In genomic region chr1:200896571-200897187, GRCh38 we compare ENCODE assay signal across 11 cellular contexts. TPM values are rescaled to one million over a fixed set of nuclear protein-coding genes. Genes with fewer than 3 reads are reported as not detected.
A peak's percentile ranks its signal among the peaks of the same experiment; 100 is the strongest.
DNase-seq lines count a peak whose midpoint lies in the region; ATAC-seq, FAIRE-seq and TF ChIP-seq lines count a peak whose summit lies in the region.
"Had no signal": no experiment of that assay in that cellular context is flagged by ENCODE, and none has a peak within 500 bp of the region (broad histone marks: within the 10 kb centered on the region; RNA-seq: fewer than 3 reads in every experiment).

No MANE protein-coding gene starts in this region.

- H3K18ac ChIP-seq in neuronal stem cell (ENCODE audit: low read length) = peak overlapping the region; percentile 31

- H2AK5ac ChIP-seq in neuronal stem cell (ENCODE audit: low read depth, low read length) = peak overlapping the region; percentile 40

- peak overlapping the region; percentile 16 for H2BK5ac ChIP-seq in neuronal stem cell (ENCODE audit: low read length)

- no peak overlapping the region for H3K4me3 ChIP-seq in neuronal stem cell (ENCODE audit: low read length in 2 of 2)

- no peak for TF ChIP-seq POLR2A in GM12891 (IDR thresholded peaks at IDR 0.05; ENCODE audit: low read depth, low read length)
- no peak for TF ChIP-seq POLR2A in GM12892 (IDR thresholded peaks at IDR 0.05; ENCODE audit: low read depth, low read length)

- H3K9me3 ChIP-seq in neuronal stem cell (replicated peaks in 1 of 2; ENCODE audit: control insufficient read depth in 2 of 2, insufficient read depth in 1 of 2, low read depth in 1 of 2, low read length in 2 of 2) = no peaks in the 10 kb centered on the region

- H3K79me1 ChIP-seq in neuronal stem cell (ENCODE audit: low read depth, low read length) = peaks cover 15% of the 10 kb centered on the region

- H3K14ac ChIP-seq in neuronal stem cell (ENCODE audit: low read length) = peak overlapping the region; percentile 4

- no peak overlapping the region for H4K91ac ChIP-seq in neuronal stem cell (ENCODE audit: low read depth, low read length, poor library complexity)

- no peaks in the 10 kb centered on the region for H3K27me3 ChIP-seq in neuronal stem cell (ENCODE audit: control insufficient read depth in 3 of 3, insufficient read depth in 3 of 3, low read depth in 1 of 3, low read length in 3 of 3)

- no CpG with 5 or more reads among the region's 10 CpGs for WGBS in neuronal stem cell (ENCODE audit: extremely low coverage in 2 of 2, insufficient read length in 2 of 2, insufficient replicate concordance in 1 of 2), 2 donors

- H2BK12ac ChIP-seq in neuronal stem cell (ENCODE audit: low read length) = no peak overlapping the region

- H3K4ac ChIP-seq in neuronal stem cell (ENCODE audit: low read length) = no peak overlapping the region

- H3K36me3 ChIP-seq in neuronal stem cell (replicated peaks in 1 of 2; ENCODE audit: control insufficient read depth in 2 of 2, insufficient read depth in 2 of 2, low read length in 2 of 2) = peaks cover 34 to 87% of the 10 kb centered on the region in 2 donors

- no peak overlapping the region for H3K4me2 ChIP-seq in neuronal stem cell (ENCODE audit: insufficient read depth, low read length, poor library complexity, severe bottlenecking)

- H3K23ac ChIP-seq in neuronal stem cell (ENCODE audit: low read depth, low read length, poor library complexity) = no peak overlapping the region

- no peak overlapping the region for H2BK15ac ChIP-seq in neuronal stem cell (ENCODE audit: low read length)

- no peak overlapping the region for H3K27ac ChIP-seq in neuronal stem cell (replicated peaks; ENCODE audit: low read length)

- ATAC-seq in esophagus mucosa (peak; percentile 79), GM18861 (IDR thresholded peaks at IDR 0.05; ENCODE audit: unreplicated experiment) (no peak)

- no peak overlapping the region for H2BK120ac ChIP-seq in neuronal stem cell (ENCODE audit: low read depth, low read length)

- no peak overlapping the region for H4K8ac ChIP-seq in neuronal stem cell (ENCODE audit: low read depth, low read length)

- H2AFZ ChIP-seq in neuronal stem cell (ENCODE audit: low read length) = no peak overlapping the region

- no peak overlapping the region for H3K9ac ChIP-seq in neuronal stem cell (ENCODE audit: low read depth, low read length, poor library complexity)

- FAIRE-seq in GM18507 (lab: Jason Lieb, UNC) = peak; percentile 62
- FAIRE-seq in GM12891 (lab: Jason Lieb, UNC) = no peak
- FAIRE-seq in GM12892 (lab: Jason Lieb, UNC) = no peak

- peaks cover 24 to 38% of the 10 kb centered on the region in 2 donors for H3K4me1 ChIP-seq in neuronal stem cell (ENCODE audit: control insufficient read depth in 2 of 2, insufficient read depth in 1 of 2, low read depth in 1 of 2, low read length in 2 of 2)

- DNase-seq in GM18507 (ENCODE audit: extremely low spot score, insufficient read length, low read depth) = no peak
- DNase-seq in NOMO-1 treated with DMSO at 0.1 percent for 48 hours (lab: John Stamatoyannopoulos, UW; ENCODE audit: unreplicated experiment) = peak; percentile 87
- DNase-seq in neuronal stem cell (ENCODE audit: low spot score) = no peak
- DNase-seq in GM12891 (ENCODE audit: insufficient read length, low spot score) = no peak
- DNase-seq in GM19240 (ENCODE audit: insufficient read length, low spot score) = no peak
- no peak for DNase-seq in GM12892 (ENCODE audit: insufficient read length)
- DNase-seq: DMS79 treated with DMSO at 0.1 percent for 48 hours had no signal

TF ChIP-seq in GM12891, 5 proteins besides CTCF, POLR2A, EP300 and RAD21:
- TF ChIP-seq PAX5 (IDR thresholded peaks at IDR 0.05; ENCODE audit: insufficient read depth, low read length, severe bottlenecking) = no peak
- TF ChIP-seq TAF1 (IDR thresholded peaks at IDR 0.05; ENCODE audit: low read depth, low read length) = no peak
- no peak for TF ChIP-seq SPI1 (IDR thresholded peaks at IDR 0.05; ENCODE audit: low read depth, low read length)
- TF ChIP-seq POLR2AphosphoS5 (IDR thresholded peaks at IDR 0.05; ENCODE audit: low read depth, low read length) = no peak

RNA-seq across cellular contexts. Expression of gene INAVA, which starts 2.0 kb away (rescaled TPM):
- 54.8 TPM for total RNA-seq in esophagus mucosa
- 30.9 TPM for polyA plus RNA-seq in neuronal stem cell (2013, experiment 1 of 2)
- polyA plus RNA-seq in neuronal stem cell (2013, experiment 2 of 2) = 29.8 TPM
- 4.5 TPM for polyA plus RNA-seq in GM12891 (2012; ENCODE audit: low read depth, missing spikeins)
- polyA plus RNA-seq in GM12892 (2012; ENCODE audit: missing spikeins) = 2.2 TPM

RNA-seq across cellular contexts. Expression of gene GPR25, which starts 23.9 kb away (rescaled TPM):
- 0.32 TPM for total RNA-seq in esophagus mucosa
- polyA plus RNA-seq in neuronal stem cell (2013, experiment 1 of 2) = not detected
- not detected for polyA plus RNA-seq in neuronal stem cell (2013, experiment 2 of 2)
- polyA plus RNA-seq in GM12891 (2012; ENCODE audit: low read depth, missing spikeins) = not detected
- not detected for polyA plus RNA-seq in GM12892 (2012; ENCODE audit: missing spikeins)
- total RNA-seq: activated CD8-positive, alpha-beta memory T cell treated with anti-CD3 and anti-CD28 coated beads for 36 hours; cardiac septum had no signal
